ENCODE assay signal across 15 cellular contexts in genomic region chr3:175608351-175608750, GRCh38.
A peak's percentile ranks its signal among the peaks of the same experiment; 100 is the strongest.
DNase-seq lines count a peak whose midpoint lies in the region; ATAC-seq and TF ChIP-seq lines count a peak whose summit lies in the region.
"Had no signal": no experiment of that assay in that cellular context is flagged by ENCODE, and none has a peak within 500 bp of the region (broad histone marks: within the 10 kb centered on the region; RNA-seq: fewer than 3 reads in every experiment).

No MANE protein-coding gene starts in this region.

- DNase-seq in A673 (ENCODE audit: low spot score): peak; percentile 85
- DNase-seq in NCI-H146 (lab: John Stamatoyannopoulos, UW): peak; percentile 90
- DNase-seq in NCI-H748 treated with DMSO at 0.1 percent for 48 hours (lab: John Stamatoyannopoulos, UW): peak; percentile 45
- peak; percentile 18 for DNase-seq in globus pallidus (ENCODE audit: low spot score)
- no peak for DNase-seq in GDM1 (lab: John Stamatoyannopoulos, UW)
- no peak for DNase-seq in NCI-H2196 treated with DMSO at 0.1 percent for 48 hours (lab: John Stamatoyannopoulos, UW; ENCODE audit: unreplicated experiment)
- no peak for DNase-seq in activated effector memory CD4-positive, alpha-beta T cell treated with anti-CD3 and anti-CD28 coated beads, Interleukin-2, amount 50 U/mL, for 16 hours
- DNase-seq: C1 segment of cervical spinal cord, EL, KG1, NCI-H187, NCI-H774 had no signal

- BruUV-seq in A673 (replicated peaks; lab: Mats Ljungman, UMichigan): no TSS peak

- H3K27me3 ChIP-seq in A673 (replicated peaks; ENCODE audit: insufficient read depth, low read depth, low read length, poor library complexity): no peaks in the 10 kb centered on the region

- ATAC-seq in HG03521 (IDR thresholded peaks at IDR 0.05; ENCODE audit: unreplicated experiment): no peak
- ATAC-seq: A549, HepG2 had no signal

- POLR2A ChIA-PET in A673 (lab: Charles Lee; ENCODE audit: low non-redundant PET): no interaction called here

- TF ChIP-seq CTCF in A673 (conservative IDR thresholded peaks at IDR 0.05; ENCODE audit: low read depth, low read length): no peak

- CTCF ChIA-PET in A673 (lab: Charles Lee): interaction anchor here (0.8 kb wide), 1 partner anchor 30 kb away, joined by 3 read pairs; no protein-coding TSS in a partner anchor

- H3K4me3 ChIP-seq in A673 (ENCODE audit: low read depth, low read length, poor library complexity, severe bottlenecking): no peak overlapping the region
- H3K4me3 ChIP-seq: A549 had no signal

- no peaks in the 10 kb centered on the region for H3K36me3 ChIP-seq in A673 (ENCODE audit: insufficient read depth, low read length, poor library complexity, severe bottlenecking)

- intact Hi-C loops in A673 (cut with micrococcal nuclease; ENCODE audit: unreplicated experiment): loop anchor here (5.0 kb wide), 1 partner anchor 1466 kb away; no protein-coding TSS in a partner anchor

- peaks cover 19% of the 10 kb centered on the region for H3K4me1 ChIP-seq in A673 (ENCODE audit: insufficient read depth, low read length, poor library complexity, severe bottlenecking)
- H3K4me1 ChIP-seq: A549 had no signal

- no peaks in the 10 kb centered on the region for H3K9me3 ChIP-seq in A673 (ENCODE audit: low read depth, low read length, poor library complexity, severe bottlenecking)
- H3K9me3 ChIP-seq: A549 had no signal

- no peak overlapping the region for H3K27ac ChIP-seq in A673 (ENCODE audit: low read depth, low read length, poor library complexity, severe bottlenecking)
- H3K27ac ChIP-seq: A549 had no signal

Comparison
In these comparisons a context has a peak if more than half of its experiments do, and no peak if none do; other contexts are left out.
1. DNase-seq: peak in A673 (single experiment), NCI-H146 (single experiment), NCI-H748 treated with DMSO at 0.1 percent for 48 hours (single experiment) and globus pallidus (single experiment); none in GDM1 (single experiment), NCI-H2196 treated with DMSO at 0.1 percent for 48 hours (single experiment) and activated effector memory CD4-positive, alpha-beta T cell treated with anti-CD3 and anti-CD28 coated beads, Interleukin-2, amount 50 U/mL, for 16 hours (single experiment).